Comparison of ENCODE assay signal across 1 cellular context in the genomic region with DNA sequence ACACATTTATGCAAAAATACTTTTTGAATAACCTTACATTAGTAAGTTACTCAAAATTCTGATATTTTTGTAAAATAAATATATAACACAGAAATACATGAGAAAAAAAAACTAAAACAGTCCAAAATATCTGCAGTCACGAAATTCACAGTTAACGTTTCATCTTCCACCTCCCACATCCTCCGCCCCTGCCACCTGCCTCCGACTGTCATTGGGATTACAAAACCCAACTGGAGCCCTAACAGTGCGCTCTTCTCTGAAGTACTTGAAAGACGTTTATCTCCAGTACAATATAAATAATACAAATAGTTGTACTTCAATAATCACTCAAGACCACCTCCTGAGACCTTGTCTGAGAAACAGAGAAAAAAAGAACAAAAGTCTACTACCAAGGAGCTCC.
TF ChIP-seq lines count a peak whose summit lies in the region.

No MANE protein-coding gene starts in this region.

TF ChIP-seq in GM23338, 12 proteins besides CTCF, POLR2A, EP300 and RAD21 (continued from another document):
- TF ChIP-seq, protein P1, sequence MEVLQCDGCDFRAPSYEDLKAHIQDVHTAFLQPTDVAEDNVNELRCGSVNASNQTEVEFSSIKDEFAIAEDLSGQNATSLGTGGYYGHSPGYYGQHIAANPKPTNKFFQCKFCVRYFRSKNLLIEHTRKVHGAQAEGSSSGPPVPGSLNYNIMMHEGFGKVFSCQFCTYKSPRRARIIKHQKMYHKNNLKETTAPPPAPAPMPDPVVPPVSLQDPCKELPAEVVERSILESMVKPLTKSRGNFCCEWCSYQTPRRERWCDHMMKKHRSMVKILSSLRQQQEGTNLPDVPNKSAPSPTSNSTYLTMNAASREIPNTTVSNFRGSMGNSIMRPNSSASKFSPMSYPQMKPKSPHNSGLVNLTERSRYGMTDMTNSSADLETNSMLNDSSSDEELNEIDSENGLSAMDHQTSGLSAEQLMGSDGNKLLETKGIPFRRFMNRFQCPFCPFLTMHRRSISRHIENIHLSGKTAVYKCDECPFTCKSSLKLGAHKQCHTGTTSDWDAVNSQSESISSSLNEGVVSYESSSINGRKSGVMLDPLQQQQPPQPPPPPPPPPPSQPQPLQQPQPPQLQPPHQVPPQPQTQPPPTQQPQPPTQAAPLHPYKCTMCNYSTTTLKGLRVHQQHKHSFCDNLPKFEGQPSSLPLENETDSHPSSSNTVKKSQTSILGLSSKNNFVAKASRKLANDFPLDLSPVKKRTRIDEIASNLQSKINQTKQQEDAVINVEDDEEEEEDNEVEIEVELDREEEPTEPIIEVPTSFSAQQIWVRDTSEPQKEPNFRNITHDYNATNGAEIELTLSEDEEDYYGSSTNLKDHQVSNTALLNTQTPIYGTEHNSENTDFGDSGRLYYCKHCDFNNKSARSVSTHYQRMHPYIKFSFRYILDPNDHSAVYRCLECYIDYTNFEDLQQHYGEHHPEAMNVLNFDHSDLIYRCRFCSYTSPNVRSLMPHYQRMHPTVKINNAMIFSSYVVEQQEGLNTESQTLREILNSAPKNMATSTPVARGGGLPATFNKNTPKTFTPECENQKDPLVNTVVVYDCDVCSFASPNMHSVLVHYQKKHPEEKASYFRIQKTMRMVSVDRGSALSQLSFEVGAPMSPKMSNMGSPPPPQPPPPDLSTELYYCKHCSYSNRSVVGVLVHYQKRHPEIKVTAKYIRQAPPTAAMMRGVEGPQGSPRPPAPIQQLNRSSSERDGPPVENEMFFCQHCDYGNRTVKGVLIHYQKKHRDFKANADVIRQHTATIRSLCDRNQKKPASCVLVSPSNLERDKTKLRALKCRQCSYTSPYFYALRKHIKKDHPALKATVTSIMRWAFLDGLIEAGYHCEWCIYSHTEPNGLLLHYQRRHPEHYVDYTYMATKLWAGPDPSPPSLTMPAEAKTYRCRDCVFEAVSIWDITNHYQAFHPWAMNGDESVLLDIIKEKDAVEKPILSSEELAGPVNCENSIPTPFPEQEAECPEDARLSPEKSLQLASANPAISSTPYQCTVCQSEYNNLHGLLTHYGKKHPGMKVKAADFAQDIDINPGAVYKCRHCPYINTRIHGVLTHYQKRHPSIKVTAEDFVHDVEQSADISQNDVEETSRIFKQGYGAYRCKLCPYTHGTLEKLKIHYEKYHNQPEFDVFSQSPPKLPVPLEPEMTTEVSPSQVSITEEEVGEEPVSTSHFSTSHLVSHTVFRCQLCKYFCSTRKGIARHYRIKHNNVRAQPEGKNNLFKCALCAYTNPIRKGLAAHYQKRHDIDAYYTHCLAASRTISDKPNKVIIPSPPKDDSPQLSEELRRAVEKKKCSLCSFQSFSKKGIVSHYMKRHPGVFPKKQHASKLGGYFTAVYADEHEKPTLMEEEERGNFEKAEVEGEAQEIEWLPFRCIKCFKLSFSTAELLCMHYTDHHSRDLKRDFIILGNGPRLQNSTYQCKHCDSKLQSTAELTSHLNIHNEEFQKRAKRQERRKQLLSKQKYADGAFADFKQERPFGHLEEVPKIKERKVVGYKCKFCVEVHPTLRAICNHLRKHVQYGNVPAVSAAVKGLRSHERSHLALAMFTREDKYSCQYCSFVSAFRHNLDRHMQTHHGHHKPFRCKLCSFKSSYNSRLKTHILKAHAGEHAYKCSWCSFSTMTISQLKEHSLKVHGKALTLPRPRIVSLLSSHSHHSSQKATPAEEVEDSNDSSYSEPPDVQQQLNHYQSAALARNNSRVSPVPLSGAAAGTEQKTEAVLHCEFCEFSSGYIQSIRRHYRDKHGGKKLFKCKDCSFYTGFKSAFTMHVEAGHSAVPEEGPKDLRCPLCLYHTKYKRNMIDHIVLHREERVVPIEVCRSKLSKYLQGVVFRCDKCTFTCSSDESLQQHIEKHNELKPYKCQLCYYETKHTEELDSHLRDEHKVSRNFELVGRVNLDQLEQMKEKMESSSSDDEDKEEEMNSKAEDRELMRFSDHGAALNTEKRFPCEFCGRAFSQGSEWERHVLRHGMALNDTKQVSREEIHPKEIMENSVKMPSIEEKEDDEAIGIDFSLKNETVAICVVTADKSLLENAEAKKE (CRISPR knock-in tag; IDR thresholded peaks at IDR 0.05): no peak
- TF ChIP-seq JUNB (IDR thresholded peaks at IDR 0.05; ENCODE audit: unreplicated experiment): no peak
- no peak for TF ChIP-seq EZH2 (IDR thresholded peaks at IDR 0.05; ENCODE audit: low read depth, unreplicated experiment)
- no peak for TF ChIP-seq EZH2phosphoT487 (IDR thresholded peaks at IDR 0.05; ENCODE audit: unreplicated experiment)
- TF ChIP-seq STAT1 (IDR thresholded peaks at IDR 0.05; ENCODE audit: unreplicated experiment): no peak
- no peak for TF ChIP-seq POLR2AphosphoS5 (IDR thresholded peaks at IDR 0.05; ENCODE audit: low read depth)
- TF ChIP-seq NANOG (IDR thresholded peaks at IDR 0.05; ENCODE audit: borderline replicate concordance): no peak
- TF ChIP-seq, protein P2, sequence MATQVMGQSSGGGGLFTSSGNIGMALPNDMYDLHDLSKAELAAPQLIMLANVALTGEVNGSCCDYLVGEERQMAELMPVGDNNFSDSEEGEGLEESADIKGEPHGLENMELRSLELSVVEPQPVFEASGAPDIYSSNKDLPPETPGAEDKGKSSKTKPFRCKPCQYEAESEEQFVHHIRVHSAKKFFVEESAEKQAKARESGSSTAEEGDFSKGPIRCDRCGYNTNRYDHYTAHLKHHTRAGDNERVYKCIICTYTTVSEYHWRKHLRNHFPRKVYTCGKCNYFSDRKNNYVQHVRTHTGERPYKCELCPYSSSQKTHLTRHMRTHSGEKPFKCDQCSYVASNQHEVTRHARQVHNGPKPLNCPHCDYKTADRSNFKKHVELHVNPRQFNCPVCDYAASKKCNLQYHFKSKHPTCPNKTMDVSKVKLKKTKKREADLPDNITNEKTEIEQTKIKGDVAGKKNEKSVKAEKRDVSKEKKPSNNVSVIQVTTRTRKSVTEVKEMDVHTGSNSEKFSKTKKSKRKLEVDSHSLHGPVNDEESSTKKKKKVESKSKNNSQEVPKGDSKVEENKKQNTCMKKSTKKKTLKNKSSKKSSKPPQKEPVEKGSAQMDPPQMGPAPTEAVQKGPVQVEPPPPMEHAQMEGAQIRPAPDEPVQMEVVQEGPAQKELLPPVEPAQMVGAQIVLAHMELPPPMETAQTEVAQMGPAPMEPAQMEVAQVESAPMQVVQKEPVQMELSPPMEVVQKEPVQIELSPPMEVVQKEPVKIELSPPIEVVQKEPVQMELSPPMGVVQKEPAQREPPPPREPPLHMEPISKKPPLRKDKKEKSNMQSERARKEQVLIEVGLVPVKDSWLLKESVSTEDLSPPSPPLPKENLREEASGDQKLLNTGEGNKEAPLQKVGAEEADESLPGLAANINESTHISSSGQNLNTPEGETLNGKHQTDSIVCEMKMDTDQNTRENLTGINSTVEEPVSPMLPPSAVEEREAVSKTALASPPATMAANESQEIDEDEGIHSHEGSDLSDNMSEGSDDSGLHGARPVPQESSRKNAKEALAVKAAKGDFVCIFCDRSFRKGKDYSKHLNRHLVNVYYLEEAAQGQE (IDR thresholded peaks at IDR 0.05; ENCODE audit: unreplicated experiment): no peak
- no peak for TF ChIP-seq ZNF114 (CRISPR knock-in tag; IDR thresholded peaks at IDR 0.05)
